ENCODE assay signal across 9 cellular contexts in the genomic region with DNA sequence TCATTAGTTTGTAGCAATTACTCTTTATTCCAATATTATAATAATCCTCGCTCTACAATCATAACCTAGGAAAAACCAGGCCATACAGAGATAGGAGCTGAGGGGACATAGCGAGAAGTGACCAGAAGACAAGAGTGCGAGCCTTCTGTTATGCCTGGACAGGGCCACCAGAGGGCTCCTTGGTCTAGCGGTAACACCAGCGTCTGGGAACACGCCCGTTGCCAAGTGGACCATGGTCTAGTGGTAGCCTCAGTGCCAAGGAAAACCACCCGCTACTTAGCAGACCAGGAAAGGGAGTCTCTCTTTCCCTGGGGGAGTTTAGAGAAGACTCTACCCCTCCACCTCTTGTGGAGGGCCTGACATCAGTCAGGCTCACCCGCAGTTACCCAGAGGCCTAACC. TPM values are rescaled to one million over a fixed set of nuclear protein-coding genes. Genes with fewer than 3 reads are reported as not detected.
DNase-seq lines count a peak whose midpoint lies in the region; TF ChIP-seq lines count a peak whose summit lies in the region.
"Not testable (repeated sequence)": the region's sequence is repeated elsewhere in the genome, so short reads cannot be mapped to it uniquely, and the experiment has no call there.
"Had no signal": no experiment of that assay in that cellular context is flagged by ENCODE, and none has a peak within 500 bp of the region (broad histone marks: within the 10 kb centered on the region; RNA-seq: fewer than 3 reads in every experiment).

No MANE protein-coding gene starts in this region.

- not testable (repeated sequence) for H3K4me3 ChIP-seq in HEK293 (ENCODE audit: low read depth, low read length)

- CTCF ChIA-PET in HEK293 (lab: Yijun Ruan, JAX) (interaction anchor here (0.7 to 3.7 kb wide), 27 partner anchors 8 to 341 kb away, joined by 3 to 88 read pairs (median 8); a partner anchor contains a TSS), MCF 10A (lab: Yijun Ruan, JAX) (interaction anchor here (0.6 to 2.3 kb wide), 14 partner anchors 9 to 315 kb away, joined by 3 to 11 read pairs (median 4); a partner anchor contains a TSS)

- not testable (repeated sequence) for H3K36me3 ChIP-seq in HEK293 (ENCODE audit: control insufficient read depth in 2 of 2, insufficient read depth in 1 of 2, low read length in 2 of 2)

- DNase-seq in COLO668 (lab: John Stamatoyannopoulos, UW; ENCODE audit: unreplicated experiment) (peak; percentile 52), NCI-H2196 (lab: John Stamatoyannopoulos, UW; ENCODE audit: unreplicated experiment) (peak; percentile 71), MCF 10A (ENCODE audit: unreplicated experiment) (peak; percentile 68), glutamatergic neuron (peak; percentile 70), midbrain (lab: John Stamatoyannopoulos, UW) (peak; percentile 29), substantia nigra (lab: John Stamatoyannopoulos, UW) (peak in 39 of 49 donors; percentile 1 to 72 (median 42))
- DNase-seq in T-helper 2 cell treated with Interferon-gamma antibody and Interleukin-4, amounts not matched to agents 5 μg/mL and 100 μg/mL, for 36 hours (ENCODE audit: low spot score), result peak; percentile 15

- H3K4me1 ChIP-seq in HEK293 (ENCODE audit: control insufficient read depth, insufficient read depth, low read length), result not testable (repeated sequence)

- intact Hi-C loops in MCF 10A (cut with micrococcal nuclease), result loop anchor here (1.0 to 2.0 kb wide), 2 partner anchors 76 to 149 kb away; no protein-coding TSS in a partner anchor

- H3K4me1 Mint-ChIP-seq in T-helper 2 cell treated with Interferon-gamma antibody and Interleukin-4, amounts not matched to agents 5 μg/mL and 100 μg/mL, for 36 hours (ENCODE audit: low read depth); glutamatergic neuron (ENCODE audit: low read depth, unreplicated experiment): not testable (repeated sequence)
- H3K4me1 Mint-ChIP-seq in MCF 10A (ENCODE audit: insufficient read depth, unreplicated experiment), result peaks cover 19% of the 10 kb centered on the region

- not testable (repeated sequence) for H3K36me3 Mint-ChIP-seq in T-helper 2 cell treated with Interferon-gamma antibody and Interleukin-4, amounts not matched to agents 5 μg/mL and 100 μg/mL, for 36 hours (ENCODE audit: low read depth); MCF 10A (ENCODE audit: insufficient read depth, unreplicated experiment)
- H3K36me3 Mint-ChIP-seq in glutamatergic neuron (ENCODE audit: unreplicated experiment), result peaks cover 17% of the 10 kb centered on the region

- H3K27ac Mint-ChIP-seq in T-helper 2 cell treated with Interferon-gamma antibody and Interleukin-4, amounts not matched to agents 5 μg/mL and 100 μg/mL, for 36 hours; MCF 10A (ENCODE audit: low read depth, unreplicated experiment); glutamatergic neuron (ENCODE audit: unreplicated experiment): not testable (repeated sequence)

- not testable (repeated sequence) for BruUV-seq in MCF 10A (replicated peaks; lab: Mats Ljungman, UMichigan)

- TF ChIP-seq CTCF in HEK293 (tag by site-specific recombination; IDR thresholded peaks at IDR 0.05) (peak; percentile 48; the same call in 1 of the 2 replicates), MCF 10A (IDR thresholded peaks at IDR 0.05; ENCODE audit: unreplicated experiment) (peak; percentile 68), glutamatergic neuron (IDR thresholded peaks at IDR 0.05; ENCODE audit: partially characterized antibody, unreplicated experiment) (peak; percentile 74)

- peaks cover 35% of the 10 kb centered on the region for H3K27me3 Mint-ChIP-seq in T-helper 2 cell treated with Interferon-gamma antibody and Interleukin-4, amounts not matched to agents 5 μg/mL and 100 μg/mL, for 36 hours (ENCODE audit: low read depth)
- H3K27me3 Mint-ChIP-seq in MCF 10A (ENCODE audit: insufficient read depth, unreplicated experiment), result peaks cover 20% of the 10 kb centered on the region
- peaks cover 20% of the 10 kb centered on the region for H3K27me3 Mint-ChIP-seq in glutamatergic neuron (ENCODE audit: unreplicated experiment)

- H3K4me3 Mint-ChIP-seq in T-helper 2 cell treated with Interferon-gamma antibody and Interleukin-4, amounts not matched to agents 5 μg/mL and 100 μg/mL, for 36 hours; MCF 10A (ENCODE audit: unreplicated experiment); glutamatergic neuron (ENCODE audit: unreplicated experiment): not testable (repeated sequence)

- not testable (repeated sequence) for H3K9me3 ChIP-seq in HEK293 (ENCODE audit: control insufficient read depth, insufficient read depth, low read depth, low read length)

- not testable (repeated sequence) for H3K27ac ChIP-seq in HEK293 (ENCODE audit: extremely low read depth, low read depth, low read length); substantia nigra (ENCODE audit: low read depth, low read length, poor library complexity, severe bottlenecking)

- not testable (repeated sequence) for H3K9me3 Mint-ChIP-seq in T-helper 2 cell treated with Interferon-gamma antibody and Interleukin-4, amounts not matched to agents 5 μg/mL and 100 μg/mL, for 36 hours; MCF 10A (ENCODE audit: unreplicated experiment); glutamatergic neuron (ENCODE audit: unreplicated experiment)

- POLR2A ChIA-PET in HEK293 (lab: Yijun Ruan, JAX), result not testable (repeated sequence)
- POLR2A ChIA-PET in MCF 10A (lab: Yijun Ruan, JAX), result interaction anchor here (0.7 to 1.1 kb wide), 3 partner anchors 37 to 1381 kb away, joined by 3 to 4 read pairs (median 3); a partner anchor contains a TSS

TF ChIP-seq in HEK293, 187 proteins besides CTCF, POLR2A, EP300 and RAD21:
- TF ChIP-seq ZNF660 (tag by site-specific recombination; IDR thresholded peaks at IDR 0.05) (0 out of 2 replicates have a peak, but pooled peaks have one; percentile 47), ZNF654 (tag by site-specific recombination; IDR thresholded peaks at IDR 0.05; ENCODE audit: low read depth) (peak; percentile 47), KLF8 (tag by site-specific recombination; IDR thresholded peaks at IDR 0.05) (0 out of 2 replicates have a peak, but pooled peaks have one; percentile 31)

RNA-seq across cellular contexts. Expression of a gene that starts 2.4 kb away (rescaled TPM):
- not detected in 2 replicates for total RNA-seq in MCF 10A (2022)
- not detected for total RNA-seq in glutamatergic neuron (ENCODE audit: unreplicated experiment)
- total RNA-seq: activated naive CD4-positive, alpha-beta T cell treated with anti-CD3 and anti-CD28 coated beads, Interleukin-2, amount 50 U/mL, for 72 hours had no signal

RNA-seq across cellular contexts. Expression of a gene that starts 10.3 kb away (rescaled TPM):
- total RNA-seq in MCF 10A (2022), result 6.0 and 7.8 TPM in 2 replicates
- total RNA-seq in glutamatergic neuron (ENCODE audit: unreplicated experiment), result not detected
- total RNA-seq: activated naive CD4-positive, alpha-beta T cell treated with anti-CD3 and anti-CD28 coated beads, Interleukin-2, amount 50 U/mL, for 72 hours had no signal

RNA-seq across cellular contexts. Expression of a gene that starts 10.4 kb away (rescaled TPM):
- total RNA-seq in MCF 10A (2022) (199 and 200 TPM in 2 replicates), glutamatergic neuron (ENCODE audit: unreplicated experiment) (300 TPM)

RNA-seq across cellular contexts. Expression of a gene that starts 17.3 kb away (rescaled TPM):
- 2.3 and 2.5 TPM in 2 replicates for total RNA-seq in MCF 10A (2022)
- total RNA-seq in glutamatergic neuron (ENCODE audit: unreplicated experiment), result not detected
- total RNA-seq: activated naive CD4-positive, alpha-beta T cell treated with anti-CD3 and anti-CD28 coated beads, Interleukin-2, amount 50 U/mL, for 72 hours had no signal

RNA-seq across cellular contexts. Expression of a gene that starts 26.0 kb away (rescaled TPM):
- total RNA-seq in MCF 10A (2022), result 1.3 TPM in 1 of 2 replicates, not detected in the other
- not detected for total RNA-seq in glutamatergic neuron (ENCODE audit: unreplicated experiment)
- total RNA-seq: activated naive CD4-positive, alpha-beta T cell treated with anti-CD3 and anti-CD28 coated beads, Interleukin-2, amount 50 U/mL, for 72 hours had no signal

Comparison
In these comparisons a context has a peak if more than half of its experiments do, and no peak if none do; other contexts are left out.
1. DNase-seq: peak in every context shown above with its lines; median percentile 71 in NCI-H2196; 70 in glutamatergic neuron; 68 in MCF 10A; 52 in COLO668; 42 in substantia nigra; 29 in midbrain; 15 in T-helper 2 cell treated with Interferon-gamma antibody and Interleukin-4, amounts not matched to agents 5 μg/mL and 100 μg/mL, for 36 hours.